In genomic region chr2:30236591-30237245, GRCh38 we compare ENCODE assay signal across 10 cellular contexts. TPM values are rescaled to one million over a fixed set of nuclear protein-coding genes. Genes with fewer than 3 reads are reported as not detected.
DNase-seq lines count a peak whose midpoint lies in the region; ATAC-seq and TF ChIP-seq lines count a peak whose summit lies in the region.
"Had no signal": no experiment of that assay in that cellular context is flagged by ENCODE, and none has a peak within 500 bp of the region (broad histone marks: within the 10 kb centered on the region; RNA-seq: fewer than 3 reads in every experiment).

No MANE protein-coding gene starts in this region.

- peak overlapping the region; percentile 82 for H3K4me3 ChIP-seq in lower lobe of right lung
- H3K4me3 ChIP-seq in tibial artery: peak overlapping the region; percentile 25 to 64

- TF ChIP-seq CTCF in lower lobe of right lung (IDR thresholded peaks at IDR 0.05) (no peak), tibial artery (IDR thresholded peaks at IDR 0.05) (no peak)

- H3K4me1 Mint-ChIP-seq in activated naive CD8-positive, alpha-beta T cell treated with anti-CD3 and anti-CD28 coated beads, Interleukin-2, amount 50 U/mL, for 24 hours: peaks cover 84% of the 10 kb centered on the region

- H3K27ac ChIP-seq in lower lobe of right lung (peak overlapping the region; percentile 47), tibial artery (peak overlapping the region; percentile 93 to 94)

- no peaks in the 10 kb centered on the region for H3K27me3 ChIP-seq in lower lobe of right lung (ENCODE audit: low read depth)
- no peaks in the 10 kb centered on the region for H3K27me3 ChIP-seq in tibial artery

- H3K27me3 Mint-ChIP-seq in activated naive CD8-positive, alpha-beta T cell treated with anti-CD3 and anti-CD28 coated beads, Interleukin-2, amount 50 U/mL, for 24 hours: no peaks in the 10 kb centered on the region

- peak overlapping the region; percentile 96 for H3K27ac Mint-ChIP-seq in activated naive CD8-positive, alpha-beta T cell treated with anti-CD3 and anti-CD28 coated beads, Interleukin-2, amount 50 U/mL, for 24 hours

- peaks cover 80% of the 10 kb centered on the region for H3K4me1 ChIP-seq in lower lobe of right lung
- H3K4me1 ChIP-seq in tibial artery: peaks cover 0 to 82% (median 64%) of the 10 kb centered on the region in 4 donors

- H3K36me3 ChIP-seq in lower lobe of right lung: peaks cover 22% of the 10 kb centered on the region
- H3K36me3 ChIP-seq in tibial artery: peaks cover 23 to 35% (median 28%) of the 10 kb centered on the region in 3 donors

- peak; percentile 61 for DNase-seq in activated effector memory CD4-positive, alpha-beta T cell treated with anti-CD3 and anti-CD28 coated beads, Interleukin-2, amount 50 U/mL, for 16 hours
- no peak for DNase-seq in activated effector memory CD4-positive, alpha-beta T cell treated with Interleukin-2 at 50 U/mL for 16 hours
- no peak for DNase-seq in activated naive CD8-positive, alpha-beta T cell treated with anti-CD3 and anti-CD28 coated beads, Interleukin-2, amount 50 U/mL, for 24 hours
- DNase-seq in lower lobe of right lung (no peak), tibial artery (peak in 1 of 2 donors; percentile 85), hippocampal formation (lab: John Stamatoyannopoulos, UW) (no peak)
- DNase-seq in NK-92 treated with Interleukin-12 subunit alpha and Interleukin-12 subunit beta, amount 100 ng/mL, for 24 hours (lab: John Stamatoyannopoulos, UW): no peak
- DNase-seq: NCI-H524 treated with DMSO at 0.1 percent for 48 hours, SIG-M5 had no signal

- peaks cover 66% of the 10 kb centered on the region for H3K36me3 Mint-ChIP-seq in activated naive CD8-positive, alpha-beta T cell treated with anti-CD3 and anti-CD28 coated beads, Interleukin-2, amount 50 U/mL, for 24 hours (ENCODE audit: low read depth)

- ATAC-seq in activated naive CD8-positive, alpha-beta T cell treated with anti-CD3 and anti-CD28 coated beads, Interleukin-2, amount 50 U/mL, for 24 hours: no peak
- ATAC-seq in lower lobe of right lung (no peak), HG02610 (IDR thresholded peaks at IDR 0.05; ENCODE audit: unreplicated experiment) (no peak)

- H3K9me3 ChIP-seq in lower lobe of right lung: no peaks in the 10 kb centered on the region
- H3K9me3 ChIP-seq in tibial artery: no peaks in the 10 kb centered on the region

- peak overlapping the region; percentile 88 for H3K4me3 Mint-ChIP-seq in activated naive CD8-positive, alpha-beta T cell treated with anti-CD3 and anti-CD28 coated beads, Interleukin-2, amount 50 U/mL, for 24 hours

- intact Hi-C loops in lower lobe of right lung (cut with DNase I): no loop called here
- intact Hi-C loops in tibial artery (cut with DNase I; ENCODE audit: low total_unique reads): loop anchor here (10.0 kb wide), 2 partner anchors 238 to 998 kb away; partner anchors contain the start of gene EHD3

- H3K9me3 Mint-ChIP-seq in activated naive CD8-positive, alpha-beta T cell treated with anti-CD3 and anti-CD28 coated beads, Interleukin-2, amount 50 U/mL, for 24 hours: no peaks in the 10 kb centered on the region

RNA-seq across cellular contexts. Expression of gene LBH, which starts 5.4 kb away (rescaled TPM):
- 137 TPM for total RNA-seq in lower lobe of right lung
